ENCODE assay signal across 8 cellular contexts in genomic region chr11:18011633-18012313, GRCh38. TPM values are rescaled to one million over a fixed set of nuclear protein-coding genes. Genes with fewer than 3 reads are reported as not detected.
A peak's percentile ranks its signal among the peaks of the same experiment; 100 is the strongest.
DNase-seq lines count a peak whose midpoint lies in the region; ATAC-seq and TF ChIP-seq lines count a peak whose summit lies in the region.

No MANE protein-coding gene starts in this region.

- H3K56ac ChIP-seq in H9 (ENCODE audit: insufficient read length, low read depth, low read length), result no peak overlapping the region

- intact Hi-C loops in sigmoid colon (cut with DNase I), result loop anchor here (2.0 to 10.0 kb wide), 3 partner anchors 95 to 937 kb away; partner anchors contain the start of genes RPS13, SAAL1 and TMEM86A

- POLR2A ChIA-PET in T-cell (lab: Charles Lee), result no interaction called here

- H4K8ac ChIP-seq in H9 (replicated peaks; ENCODE audit: insufficient read length, low read depth, low read length), result no peak overlapping the region

- no peak overlapping the region for H3K27ac ChIP-seq in H9 (ENCODE audit: insufficient read length, low read depth, low read length)
- peak overlapping the region; percentile 84 to 89 (median 86) for H3K27ac ChIP-seq in sigmoid colon

- H3K14ac ChIP-seq in H9 (ENCODE audit: insufficient read depth, low read length), result peak overlapping the region; percentile 38; the same call in 1 of the 2 replicates

- H3K27me3 ChIP-seq in H9 (ENCODE audit: insufficient read depth, low read length) (peaks cover 5% of the 10 kb centered on the region; the same call in 1 of the 2 replicates), sigmoid colon (no peaks in the 10 kb centered on the region)

- TF ChIP-seq EP300 in sigmoid colon (IDR thresholded peaks at IDR 0.05), result no peak

- H3K79me2 ChIP-seq in H9 (ENCODE audit: insufficient read depth, low read length), result peaks cover 2% of the 10 kb centered on the region; the same call in 1 of the 2 replicates

- H2AFZ ChIP-seq in H9 (ENCODE audit: low read length), result no peak overlapping the region

- H2BK5ac ChIP-seq in H9 (ENCODE audit: insufficient read length, low read length), result no peak overlapping the region

- peaks cover 0 to under 1% (median under 1%) of the 10 kb centered on the region in 3 experiments; a peak in 5 of 7 replicates for H3K36me3 Mint-ChIP-seq in H9 (ENCODE audit: insufficient read depth in 1 of 3, low read depth in 3 of 3)
- no peaks in the 10 kb centered on the region for H3K36me3 Mint-ChIP-seq in T-cell

- H3K9me3 Mint-ChIP-seq in H9 (no peaks in the 10 kb centered on the region), T-cell (peaks cover 0 to 4% (median 0%) of the 10 kb centered on the region in 3 donors)

- H3K4me1 ChIP-seq in H9 (ENCODE audit: insufficient read depth, low read length), result no peaks in the 10 kb centered on the region; the same call in 1 of the 2 replicates
- peaks cover 0 to 16% (median 9%) of the 10 kb centered on the region in 4 donors for H3K4me1 ChIP-seq in sigmoid colon

- peaks cover 4% of the 10 kb centered on the region for H3K79me1 ChIP-seq in H9 (ENCODE audit: insufficient read depth, low read depth, low read length, poor library complexity, severe bottlenecking)

- no peak overlapping the region for H2BK120ac ChIP-seq in H9 (ENCODE audit: low read depth, low read length, poor library complexity, severe bottlenecking)

- H3T11ph ChIP-seq in H9 (ENCODE audit: low read length), result no peak overlapping the region

- no peaks in the 10 kb centered on the region for H4K20me1 ChIP-seq in H9 (ENCODE audit: control insufficient read depth, insufficient read depth, insufficient read length)

- H3K36me3 ChIP-seq in sigmoid colon, result peaks cover 0 to 4% (median under 1%) of the 10 kb centered on the region in 4 donors

- no peak for ATAC-seq in T-cell (replicated peaks in 1 of 4)
- ATAC-seq in GM18870 (IDR thresholded peaks at IDR 0.05; ENCODE audit: unreplicated experiment), result no peak
- ATAC-seq in GM21723 (IDR thresholded peaks at IDR 0.05; ENCODE audit: unreplicated experiment), result no peak
- ATAC-seq in HG03432 (IDR thresholded peaks at IDR 0.05; ENCODE audit: unreplicated experiment), result no peak

- no peak overlapping the region for H4K91ac ChIP-seq in H9 (ENCODE audit: insufficient read length, low read depth, low read length)

- H2BK15ac ChIP-seq in H9 (ENCODE audit: low read depth, low read length), result no peak overlapping the region

- peaks cover 15% of the 10 kb centered on the region for H3K23me2 ChIP-seq in H9 (ENCODE audit: insufficient read length, low read depth, low read length, poor library complexity, severe bottlenecking)

- H3K4me2 ChIP-seq in H9 (ENCODE audit: insufficient read depth, insufficient read length, low read length), result peak overlapping the region; percentile 87

- peak overlapping the region; percentile 89 to 93 for H3K4me3 Mint-ChIP-seq in H9
- peak overlapping the region; percentile 96 to 100 (median 99) for H3K4me3 Mint-ChIP-seq in T-cell

- H3K4me3 ChIP-seq in fibroblast of mammary gland (ENCODE audit: control insufficient read depth, low read depth, low read length) (peak overlapping the region; percentile 66), sigmoid colon (peak overlapping the region; percentile 60 to 91 (median 76))

- H3K4me1 Mint-ChIP-seq in H9, result peaks cover 26 to 30% of the 10 kb centered on the region in 2 experiments
- peaks cover 29 to 35% (median 34%) of the 10 kb centered on the region in 3 donors for H3K4me1 Mint-ChIP-seq in T-cell

- H3K4ac ChIP-seq in H9 (ENCODE audit: low read depth, low read length), result no peak overlapping the region

- H3K27me3 Mint-ChIP-seq in H9 (ENCODE audit: low read depth) (peaks cover 25% of the 10 kb centered on the region), T-cell (no peaks in the 10 kb centered on the region)

- H2BK12ac ChIP-seq in H9 (ENCODE audit: insufficient read length, low read depth, low read length), result no peak overlapping the region

- CTCF ChIA-PET in T-cell (lab: Charles Lee), result no interaction called here

- peak overlapping the region; percentile 12 for H3K9ac ChIP-seq in H9 (ENCODE audit: extremely low read depth, insufficient read length, low read length)

- H3K27ac Mint-ChIP-seq in H9 (peak overlapping the region; percentile 10 to 35 (median 30); a peak in 2 of 7 replicates), T-cell (peak overlapping the region; percentile 95)

- WGBS in H9 (ENCODE audit: extremely low coverage, insufficient read length, low lambda C conversion rate), result no CpG with 5 or more reads among the region's 18 CpGs
- WGBS in sigmoid colon, 2 donors, result 46 to 72% methylated on average over 18 of the region's 18 CpGs

- H2BK20ac ChIP-seq in H9 (ENCODE audit: low read depth, low read length, poor library complexity, severe bottlenecking), result no peak overlapping the region

- no peak overlapping the region for H3K18ac ChIP-seq in H9 (ENCODE audit: insufficient read length, low read depth, low read length)

- no peak overlapping the region for H3K23ac ChIP-seq in H9 (ENCODE audit: insufficient read length, low read depth, low read length)

- DNase-seq in H9 (no peak), T-cell (peak in 5 of 34 experiments; percentile 1 to 31 (median 2)), fibroblast of mammary gland (ENCODE audit: low read depth) (no peak), sigmoid colon (no peak), ACHN (no peak)

- TF ChIP-seq CTCF in H9 (conservative IDR thresholded peaks at IDR 0.05) (no peak), fibroblast of mammary gland (conservative IDR thresholded peaks at IDR 0.05; ENCODE audit: control insufficient read depth, insufficient read depth, low read depth, low read length) (no peak), sigmoid colon (IDR thresholded peaks at IDR 0.05) (no peak)

- TF ChIP-seq POLR2A in sigmoid colon (IDR thresholded peaks at IDR 0.05), result no peak

- H3K9me3 ChIP-seq in H9 (ENCODE audit: control insufficient read depth, low read depth, low read length), result no peaks in the 10 kb centered on the region
- no peaks in the 10 kb centered on the region for H3K9me3 ChIP-seq in sigmoid colon

- in situ Hi-C loops in ACHN (cut with HindIII; ENCODE audit: low pct_ligation_motif_present, low pct_unique_long_range_greater_than_20kb, low sequenced_read_pairs), result no loop called here

- no peak overlapping the region for H4K5ac ChIP-seq in H9 (ENCODE audit: insufficient read length, low read depth, low read length)

- no peak overlapping the region for H2AK5ac ChIP-seq in H9 (ENCODE audit: insufficient read length, low read length)

RNA-seq across cellular contexts. Expression of gene SERGEF, which starts 1.1 kb away (rescaled TPM):
- total RNA-seq in H9 (2021) (29.5 and 31.4 TPM in 2 replicates), T-cell (10 to 100 TPM; 45.9 to 59.1 (median 55.9) TPM), sigmoid colon (10 to 100 TPM; 28.8 to 50.4 (median 44.6) TPM)
- 10 to 100 TPM; 24.0 to 30.7 (median 30.6) TPM for polyA plus RNA-seq in sigmoid colon

RNA-seq across cellular contexts. Expression of gene TPH1, which starts 34.3 kb away (rescaled TPM):
- total RNA-seq in H9 (2021), result 0.07 and 0.17 TPM in 2 replicates
- 1 to 10 TPM in 3 of 5 donors, under 1 TPM in 2; 0.38 to 1.3 (median 1.1) TPM for total RNA-seq in T-cell
- 1 to 10 TPM in 1 of 4 donors, under 1 TPM in 3; 0.28 to 1.2 (median 0.34) TPM for total RNA-seq in sigmoid colon
- polyA plus RNA-seq in sigmoid colon, result 1 to 10 TPM in 2 of 3 donors, under 1 TPM in 1; 0.79 to 4.6 (median 3.6) TPM
